In the genomic region with DNA sequence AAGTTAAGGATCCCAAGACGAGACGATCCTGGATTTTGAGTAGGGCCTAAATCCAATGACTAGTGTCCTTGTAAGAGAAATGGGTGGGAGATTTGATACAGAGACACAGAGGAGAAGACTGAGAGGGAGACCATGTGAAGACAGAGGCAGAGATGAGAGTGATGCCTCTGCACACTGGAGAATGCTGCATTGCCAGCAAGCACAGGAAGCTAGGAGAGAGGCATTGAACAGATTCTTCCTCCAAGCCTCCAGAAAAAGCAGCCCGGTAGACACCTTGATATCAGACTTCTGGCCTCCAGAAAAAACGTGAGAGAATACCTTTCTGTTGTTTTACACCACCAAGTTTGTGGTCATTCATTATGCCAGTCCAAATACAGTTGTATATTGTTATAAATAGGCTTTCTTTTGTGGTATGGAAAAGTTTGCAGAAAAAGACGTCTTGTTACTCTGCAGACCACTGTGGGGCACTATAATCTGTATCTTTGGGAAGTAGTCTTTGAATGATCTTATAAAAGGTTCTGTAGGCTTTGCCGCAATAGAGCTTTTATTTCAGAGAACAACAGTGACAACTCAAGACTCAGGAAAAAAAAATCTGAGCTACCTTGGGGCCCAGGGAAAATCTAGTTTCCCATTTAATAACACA, we compare ENCODE assay signal across 9 cellular contexts. TPM values are rescaled to one million over a fixed set of nuclear protein-coding genes. Genes with fewer than 3 reads are reported as not detected.
DNase-seq lines count a peak whose midpoint lies in the region; FAIRE-seq and TF ChIP-seq lines count a peak whose summit lies in the region.
"Had no signal": no experiment of that assay in that cellular context is flagged by ENCODE, and none has a peak within 500 bp of the region (broad histone marks: within the 10 kb centered on the region; RNA-seq: fewer than 3 reads in every experiment).

No MANE protein-coding gene starts in this region.

- no peak for TF ChIP-seq POLR2A in endothelial cell of umbilical vein (IDR thresholded peaks at IDR 0.05; ENCODE audit: low read depth, low read length)

- peak; percentile 24 to 37 for TF ChIP-seq CTCF in endothelial cell of umbilical vein (IDR thresholded peaks at IDR 0.05; ENCODE audit: extremely low read depth in 1 of 2, insufficient read depth in 1 of 2, low read depth in 1 of 2, low read length in 2 of 2)

- peak; percentile 70 for FAIRE-seq in endothelial cell of umbilical vein (lab: Jason Lieb, UNC)

- H3K4me1 ChIP-seq in endothelial cell of umbilical vein (ENCODE audit: control insufficient read depth, extremely low read depth, insufficient read depth, low read length) = no peaks in the 10 kb centered on the region

- no TSS peak for BruUV-seq in endothelial cell of umbilical vein (replicated peaks; lab: Mats Ljungman, UMichigan)

- H3K9me1 ChIP-seq in endothelial cell of umbilical vein (replicated peaks; ENCODE audit: control insufficient read depth, extremely low read depth, insufficient read depth, low read length) = no peaks in the 10 kb centered on the region

- intact Hi-C loops in endothelial cell of umbilical vein (cut with micrococcal nuclease) = loop anchor here (1.0 kb wide), 2 partner anchors 277 to 1357 kb away; no protein-coding TSS in a partner anchor
- intact Hi-C loops in posterior cingulate gyrus (cut with DNase I) = loop anchor here (5.0 kb wide), 1 partner anchor 1357 kb away; no protein-coding TSS in a partner anchor

- no peak overlapping the region for H3K27ac ChIP-seq in endothelial cell of umbilical vein (ENCODE audit: insufficient read depth, low read depth, low read length)
- H3K27ac ChIP-seq: BLaER1 had no signal

- no peaks in the 10 kb centered on the region for H3K79me2 ChIP-seq in endothelial cell of umbilical vein (ENCODE audit: control insufficient read depth, insufficient read depth, low read length)

- H3K9ac ChIP-seq in endothelial cell of umbilical vein (replicated peaks; ENCODE audit: extremely low read depth, insufficient read depth, low read length) = no peak overlapping the region
- H3K9ac ChIP-seq: BLaER1 had no signal

- peaks cover 0 to 7% of the 10 kb centered on the region in 2 experiments for H3K27me3 ChIP-seq in endothelial cell of umbilical vein (ENCODE audit: control insufficient read depth in 2 of 2, insufficient read depth in 2 of 2, low read length in 2 of 2)
- H3K27me3 ChIP-seq: BLaER1 had no signal

- H3K4me3 ChIP-seq in endothelial cell of umbilical vein (replicated peaks in 1 of 3; ENCODE audit: insufficient read depth in 1 of 3, low read depth in 1 of 3, low read length in 3 of 3) = no peak overlapping the region
- H3K4me3 ChIP-seq: BLaER1 had no signal

- POLR2A ChIA-PET in endothelial cell of umbilical vein (lab: Charles Lee) = interaction anchor here (0.7 kb wide), 1 partner anchor 86 kb away, joined by 3 read pairs; no protein-coding TSS in a partner anchor

- H3K36me3 ChIP-seq in endothelial cell of umbilical vein (ENCODE audit: control insufficient read depth in 2 of 2, extremely low read depth in 1 of 2, insufficient read depth in 2 of 2, low read length in 2 of 2) = no peaks in the 10 kb centered on the region
- H3K36me3 ChIP-seq: BLaER1 had no signal

- DNase-seq in DMS53 (lab: John Stamatoyannopoulos, UW) (peak; percentile 32), DMS53 treated with DMSO at 0.1 percent for 48 hours (lab: John Stamatoyannopoulos, UW; ENCODE audit: unreplicated experiment) (no peak), NCI-H146 treated with DMSO at 0.1 percent for 48 hours (lab: John Stamatoyannopoulos, UW; ENCODE audit: unreplicated experiment) (peak; percentile 24), endothelial cell of umbilical vein (ENCODE audit: low read depth, low spot score) (peak; percentile 67), pons (ENCODE audit: low spot score) (peak; percentile 69), posterior cingulate gyrus (no peak), GOT3 (lab: John Stamatoyannopoulos, UW) (no peak)
- no peak for DNase-seq in activated CD4-positive, alpha-beta T cell treated with anti-CD3 and anti-CD28 coated beads for 1 hour

- no peaks in the 10 kb centered on the region for H3K9me3 ChIP-seq in endothelial cell of umbilical vein (replicated peaks; ENCODE audit: control insufficient read depth, insufficient read depth, low read length)
- H3K9me3 ChIP-seq: BLaER1 had no signal

- H2AFZ ChIP-seq in endothelial cell of umbilical vein (ENCODE audit: low read depth, low read length) = no peak overlapping the region

- H4K20me1 ChIP-seq in endothelial cell of umbilical vein (replicated peaks; ENCODE audit: control insufficient read depth, extremely low read depth, insufficient read depth, low read length) = no peaks in the 10 kb centered on the region
- H4K20me1 ChIP-seq: BLaER1 had no signal

- dilution Hi-C loops in endothelial cell of umbilical vein (cut with MboI; ENCODE audit: extremely low pct_ligation_motif_present, low sequenced_read_pairs) = no loop called here

- CTCF ChIA-PET in endothelial cell of umbilical vein (lab: Charles Lee) = interaction anchor here (0.6 to 5.4 kb wide), 49 partner anchors 10 to 1989 kb away, joined by 3 to 61 read pairs (median 4); partner anchors contain the start of gene RFC3

- H3K4me2 ChIP-seq in endothelial cell of umbilical vein (ENCODE audit: insufficient read depth, low read length) = no peak overlapping the region
- H3K4me2 ChIP-seq: BLaER1 had no signal

TF ChIP-seq in endothelial cell of umbilical vein, 7 proteins besides CTCF, POLR2A, EP300 and RAD21:
- no peak for TF ChIP-seq GATA2 (IDR thresholded peaks at IDR 0.05; ENCODE audit: insufficient read depth, insufficient read length, low read depth, low read length)
- TF ChIP-seq, protein P1, sequence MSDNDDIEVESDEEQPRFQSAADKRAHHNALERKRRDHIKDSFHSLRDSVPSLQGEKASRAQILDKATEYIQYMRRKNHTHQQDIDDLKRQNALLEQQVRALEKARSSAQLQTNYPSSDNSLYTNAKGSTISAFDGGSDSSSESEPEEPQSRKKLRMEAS (IDR thresholded peaks at IDR 0.05; ENCODE audit: insufficient read depth, insufficient read length) = no peak
- no peak for TF ChIP-seq POLR2AphosphoS5 (IDR thresholded peaks at IDR 0.05; ENCODE audit: insufficient read depth, low read depth, low read length)
- no peak for TF ChIP-seq JUN (IDR thresholded peaks at IDR 0.05; ENCODE audit: borderline replicate concordance, insufficient read depth, insufficient read length, low read depth)
- TF ChIP-seq FOS (IDR thresholded peaks at IDR 0.05; ENCODE audit: borderline replicate concordance, insufficient read depth, low read length) = no peak
- no peak for TF ChIP-seq MYC (IDR thresholded peaks at IDR 0.05; ENCODE audit: low read depth, low read length)
- no peak for TF ChIP-seq EZH2 (IDR thresholded peaks at IDR 0.05; ENCODE audit: borderline replicate concordance, low read depth, low read length, severe bottlenecking)

RNA-seq across cellular contexts. Expression of gene RFC3, which starts 17.9 kb away (rescaled TPM):
- total RNA-seq in endothelial cell of umbilical vein = 17.9 and 19.5 TPM in 2 replicates
- polyA plus RNA-seq in endothelial cell of umbilical vein = 5.2 and 7.3 TPM in 2 replicates
- 10.9 and 14.4 TPM in 2 replicates for polyA plus RNA-seq in endothelial cell of umbilical vein (2011; cell fraction: cytosol; rRNA removed)
- polyA plus RNA-seq in endothelial cell of umbilical vein (2011; cell fraction: nucleus; rRNA removed) = 17.3 and 33.9 TPM in 2 replicates
- polyA plus RNA-seq in endothelial cell of umbilical vein (2012) = 8.5 and 17.8 TPM in 2 replicates
- 9.8 and 11.5 TPM in 2 replicates for polyA minus RNA-seq in endothelial cell of umbilical vein
- 29.4 TPM for polyA minus RNA-seq in endothelial cell of umbilical vein (2011; cell fraction: cytosol; rRNA and poly(A)+ RNA removed)
- polyA minus RNA-seq in endothelial cell of umbilical vein (2011; cell fraction: nucleus; rRNA and poly(A)+ RNA removed) = 28.1 and 45.2 TPM in 2 replicates

Comparison
In these comparisons a context has a peak if more than half of its experiments do, and no peak if none do; other contexts are left out.
1. DNase-seq: peak in DMS53 (single experiment), NCI-H146 treated with DMSO at 0.1 percent for 48 hours (single experiment), endothelial cell of umbilical vein (single experiment) and pons (single experiment); none in DMS53 treated with DMSO at 0.1 percent for 48 hours (single experiment), posterior cingulate gyrus (0 of 10), activated CD4-positive, alpha-beta T cell treated with anti-CD3 and anti-CD28 coated beads for 1 hour (single experiment) and GOT3 (single experiment).